In the genomic region with DNA sequence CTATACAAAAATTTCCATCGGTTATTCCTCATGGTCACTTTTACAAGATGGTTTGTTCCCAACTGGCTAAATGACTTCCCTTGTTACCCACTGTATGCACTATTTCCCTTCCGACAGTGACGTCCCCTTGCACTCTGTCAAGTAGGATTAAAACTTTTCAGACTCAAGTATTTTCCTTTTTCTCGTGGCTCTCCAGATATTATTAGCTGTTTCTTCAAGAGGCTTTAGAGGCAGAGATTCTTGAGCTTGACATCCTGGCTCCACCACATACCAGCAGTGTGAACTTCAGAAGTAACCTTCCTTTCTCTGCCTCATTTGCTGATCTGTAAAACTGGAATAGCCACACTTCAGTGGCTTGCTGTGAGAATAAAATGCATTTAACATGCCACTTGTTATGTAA, we compare ENCODE assay signal across 14 cellular contexts.
"Had no signal": no experiment of that assay in that cellular context is flagged by ENCODE, and none has a peak within 500 bp of the region (broad histone marks: within the 10 kb centered on the region; RNA-seq: fewer than 3 reads in every experiment).

No MANE protein-coding gene starts in this region.

- DNase-seq: cerebellar nuclear complex; effector CD4-positive, alpha-beta T cell; endodermal cell; erythroblast; foreskin keratinocyte; left colon; mucosa of descending colon; naive thymus-derived CD8-positive, alpha-beta T cell; posterior cingulate gyrus; right cardiac atrium; small intestine; stimulated activated CD4-positive, alpha-beta T cell treated with anti-CD3 and anti-CD28 coated beads, Interleukin-2, amount 100 ng/mL, for 48 hours; stimulated activated naive CD4-positive, alpha-beta T cell treated with Interleukin-2 at 50 U/mL for 16 hours; tibial artery had no signal

- H3K4me3 Mint-ChIP-seq: endodermal cell; naive thymus-derived CD8-positive, alpha-beta T cell had no signal

- ATAC-seq: foreskin keratinocyte; left colon; mucosa of descending colon; naive thymus-derived CD8-positive, alpha-beta T cell; right cardiac atrium had no signal

- H3K9me3 Mint-ChIP-seq: endodermal cell; naive thymus-derived CD8-positive, alpha-beta T cell had no signal

- H3K27me3 Mint-ChIP-seq: naive thymus-derived CD8-positive, alpha-beta T cell had no signal

- H3K27ac Mint-ChIP-seq: endodermal cell had no signal
